ENCODE assay signal across 15 cellular contexts in the genomic region with DNA sequence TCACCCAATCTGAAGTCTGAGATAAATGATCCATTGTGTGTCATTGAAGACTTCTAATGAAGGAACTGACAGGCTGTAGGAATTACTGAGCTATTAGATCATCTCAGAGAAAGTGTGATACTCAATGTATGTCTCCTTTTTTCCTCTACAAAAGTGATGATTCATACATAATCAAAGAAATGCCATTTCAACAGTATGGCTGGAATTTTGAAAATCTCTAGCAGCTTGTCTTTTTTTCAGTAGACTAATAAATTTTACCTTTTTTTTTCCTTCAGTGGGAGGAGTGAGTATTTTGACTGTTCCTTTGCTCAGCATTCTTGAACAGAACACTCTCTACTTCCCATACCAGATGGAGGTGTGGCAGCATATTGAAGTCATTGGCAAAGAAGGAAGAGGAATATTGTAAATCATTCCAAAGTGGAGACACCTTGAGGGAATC.
A peak's percentile ranks its signal among the peaks of the same experiment; 100 is the strongest.
DNase-seq lines count a peak whose midpoint lies in the region; ATAC-seq, FAIRE-seq and TF ChIP-seq lines count a peak whose summit lies in the region.
"Had no signal": no experiment of that assay in that cellular context is flagged by ENCODE, and none has a peak within 500 bp of the region (broad histone marks: within the 10 kb centered on the region; RNA-seq: fewer than 3 reads in every experiment).

No MANE protein-coding gene starts in this region.

- peaks cover 0 to 8% of the 10 kb centered on the region in 2 experiments; a peak in 1 of 4 replicates for H3K4me1 ChIP-seq in SK-N-SH (ENCODE audit: control insufficient read depth in 1 of 2, insufficient read depth in 2 of 2, low read depth in 1 of 2, low read length in 1 of 2)
- H3K4me1 ChIP-seq in foreskin keratinocyte: peaks cover 13% of the 10 kb centered on the region
- H3K4me1 ChIP-seq in HepG2 (ENCODE audit: insufficient read depth, low read length): no peaks in the 10 kb centered on the region

- no TSS peak for BruUV-seq in HepG2 (replicated peaks; lab: Mats Ljungman, UMichigan)

- FAIRE-seq in HepG2 (lab: Jason Lieb, UNC): no peak
- FAIRE-seq: D721Med, K562 had no signal

- H4K20me1 ChIP-seq in SK-N-SH (ENCODE audit: insufficient read depth): no peaks in the 10 kb centered on the region
- H4K20me1 ChIP-seq in HepG2 (ENCODE audit: insufficient read depth, low read length): no peaks in the 10 kb centered on the region

- H3K79me2 ChIP-seq in SK-N-SH (ENCODE audit: insufficient read depth) (no peaks in the 10 kb centered on the region), HepG2 (ENCODE audit: insufficient read depth, low read length) (no peaks in the 10 kb centered on the region)
- H3K79me2 ChIP-seq: hepatocyte had no signal

- no peak for TF ChIP-seq POLR2A in HepG2 (IDR thresholded peaks at IDR 0.05; ENCODE audit: insufficient read depth in 1 of 2, low read depth in 2 of 2, low read length in 2 of 2)

- H3K27me3 ChIP-seq in SK-N-SH (ENCODE audit: insufficient read depth) (no peaks in the 10 kb centered on the region), foreskin keratinocyte (no peaks in the 10 kb centered on the region), HepG2 (ENCODE audit: control insufficient read depth in 1 of 2, insufficient read depth in 2 of 2, low read length in 2 of 2) (no peaks in the 10 kb centered on the region)
- H3K27me3 ChIP-seq: hepatocyte had no signal

- intact Hi-C loops in HepG2 (cut with micrococcal nuclease; ENCODE audit: unreplicated experiment): no loop called here

- DNase-seq in GM03348 (ENCODE audit: low spot score): peak; percentile 64
- no peak for DNase-seq in SK-N-SH
- DNase-seq in foreskin keratinocyte: peak; percentile 84 to 93
- DNase-seq in skeletal muscle cell (ENCODE audit: low read depth): peak; percentile 73
- DNase-seq in HepG2 (ENCODE audit: low spot score): no peak
- no peak for DNase-seq in OCI-M2 (lab: John Stamatoyannopoulos, UW; ENCODE audit: unreplicated experiment)
- DNase-seq in C1 segment of cervical spinal cord (lab: John Stamatoyannopoulos, UW): no peak
- DNase-seq: activated naive CD4-positive, alpha-beta T cell treated with anti-CD3 and anti-CD28 coated beads, Interleukin-2, amount 50 U/mL, for 16 hours; dorsolateral prefrontal cortex; H9; NCI-H2081 had no signal

- H2AFZ ChIP-seq in SK-N-SH (ENCODE audit: low read depth) (no peak overlapping the region), HepG2 (ENCODE audit: low read length) (no peak overlapping the region)
- H2AFZ ChIP-seq: hepatocyte had no signal

- H3K4me2 ChIP-seq in SK-N-SH (no peak overlapping the region), HepG2 (ENCODE audit: low read depth, low read length) (no peak overlapping the region)
- H3K4me2 ChIP-seq: hepatocyte had no signal

- CTCF ChIA-PET in SK-N-SH (lab: Yijun Ruan, JAX) (no interaction called here), HepG2 (lab: Yijun Ruan, JAX; ENCODE audit: low intra/inter-chr PET ratio, low total read pairs) (no interaction called here)

- H3K9me3 ChIP-seq in SK-N-SH (no peaks in the 10 kb centered on the region), HepG2 (ENCODE audit: low read length) (no peaks in the 10 kb centered on the region)

- no peak for TF ChIP-seq RAD21 in SK-N-SH (IDR thresholded peaks at IDR 0.05; ENCODE audit: low read length)
- no peak for TF ChIP-seq RAD21 in HepG2 (CRISPR knock-in tag; IDR thresholded peaks at IDR 0.05)

- POLR2A ChIA-PET in SK-N-SH (lab: Yijun Ruan, JAX): no interaction called here
- POLR2A ChIA-PET in HepG2 (lab: Yijun Ruan, JAX): no interaction called here

- peak; percentile 93 for ATAC-seq in foreskin keratinocyte
- ATAC-seq in HepG2: no peak
- no peak for ATAC-seq in HG02870 (IDR thresholded peaks at IDR 0.05; ENCODE audit: unreplicated experiment)
- ATAC-seq: K562 had no signal

- TF ChIP-seq CTCF in SK-N-SH (IDR thresholded peaks at IDR 0.05): no peak
- no peak for TF ChIP-seq CTCF in foreskin keratinocyte (conservative IDR thresholded peaks at IDR 0.05)
- TF ChIP-seq CTCF in HepG2 (CRISPR knock-in tag; IDR thresholded peaks at IDR 0.05): no peak

- H3K36me3 ChIP-seq in SK-N-SH (replicated peaks in 1 of 2; ENCODE audit: control insufficient read depth in 1 of 2, insufficient read depth in 2 of 2, low read length in 1 of 2) (no peaks in the 10 kb centered on the region), HepG2 (replicated peaks in 1 of 2; ENCODE audit: control insufficient read depth in 1 of 2, insufficient read depth in 2 of 2, low read length in 2 of 2) (no peaks in the 10 kb centered on the region)

- H3K9me2 ChIP-seq in SK-N-SH: no peaks in the 10 kb centered on the region

- peak in 1 of 2 experiments; percentile 25; a peak in 1 of 4 replicates for TF ChIP-seq EP300 in SK-N-SH (IDR thresholded peaks at IDR 0.05; ENCODE audit: borderline replicate concordance in 1 of 2, low read depth in 1 of 2, low read length in 1 of 2)
- no peak for TF ChIP-seq EP300 in HepG2 (IDR thresholded peaks at IDR 0.05; ENCODE audit: low read depth in 2 of 2, low read length in 2 of 2)
- no peak for TF ChIP-seq EP300 in HepG2 (CRISPR knock-in tag; IDR thresholded peaks at IDR 0.05; ENCODE audit: borderline replicate concordance)

- H3K27ac ChIP-seq in SK-N-SH (ENCODE audit: low read depth in 2 of 2, low read length in 1 of 2): peak overlapping the region in 1 of 2 experiments; percentile 6; a peak in 3 of 4 replicates
- no peak overlapping the region for H3K27ac ChIP-seq in foreskin keratinocyte
- H3K27ac ChIP-seq in HepG2 (ENCODE audit: extremely low read length, insufficient read depth, low read length): no peak overlapping the region
- H3K27ac ChIP-seq: dorsolateral prefrontal cortex, hepatocyte had no signal

- H3F3A ChIP-seq in SK-N-SH (replicated peaks; ENCODE audit: insufficient read depth): peaks cover 14% of the 10 kb centered on the region

- H3K9ac ChIP-seq in SK-N-SH (no peak overlapping the region), HepG2 (ENCODE audit: insufficient read depth, low read depth, low read length) (no peak overlapping the region)

- H3K4me3 ChIP-seq in SK-N-SH (ENCODE audit: low read depth in 2 of 2, low read length in 1 of 2) (no peak overlapping the region), skeletal muscle cell (ENCODE audit: low read depth, low read length) (no peak overlapping the region), HepG2 (replicated peaks in 1 of 3; ENCODE audit: insufficient read depth in 1 of 3, low read depth in 2 of 3, low read length in 3 of 3) (no peak overlapping the region)
- H3K4me3 ChIP-seq: dorsolateral prefrontal cortex, hepatocyte, K562 had no signal

- in situ Hi-C loops in HepG2 (cut with HindIII; ENCODE audit: extremely low pct_ligation_motif_present, low pct_unique_long_range_greater_than_20kb): no loop called here

TF ChIP-seq in SK-N-SH, 30 proteins besides CTCF, POLR2A, EP300 and RAD21 (continues in another document):
- TF ChIP-seq JUND (IDR thresholded peaks at IDR 0.05) (peak; percentile 50), TCF12 (IDR thresholded peaks at IDR 0.05) (peak; percentile 54), RXRA (IDR thresholded peaks at IDR 0.05; ENCODE audit: borderline replicate concordance, low read depth) (no peak), TEAD4 (IDR thresholded peaks at IDR 0.05; ENCODE audit: borderline replicate concordance, insufficient read depth) (peak; percentile 74; the same call in 1 of the 2 replicates), FOSL2 (IDR thresholded peaks at IDR 0.05; ENCODE audit: borderline replicate concordance, low read depth) (peak; percentile 45; the same call in 1 of the 2 replicates), POLR2AphosphoS5 (IDR thresholded peaks at IDR 0.05; ENCODE audit: low read depth, low read length) (no peak)
- TF ChIP-seq, protein P1, sequence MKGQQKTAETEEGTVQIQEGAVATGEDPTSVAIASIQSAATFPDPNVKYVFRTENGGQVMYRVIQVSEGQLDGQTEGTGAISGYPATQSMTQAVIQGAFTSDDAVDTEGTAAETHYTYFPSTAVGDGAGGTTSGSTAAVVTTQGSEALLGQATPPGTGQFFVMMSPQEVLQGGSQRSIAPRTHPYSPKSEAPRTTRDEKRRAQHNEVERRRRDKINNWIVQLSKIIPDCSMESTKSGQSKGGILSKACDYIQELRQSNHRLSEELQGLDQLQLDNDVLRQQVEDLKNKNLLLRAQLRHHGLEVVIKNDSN (IDR thresholded peaks at IDR 0.05; ENCODE audit: borderline replicate concordance, low read depth): no peak

TF ChIP-seq in HepG2, 621 proteins besides CTCF, POLR2A, EP300 and RAD21:
- TF ChIP-seq, protein P2, sequence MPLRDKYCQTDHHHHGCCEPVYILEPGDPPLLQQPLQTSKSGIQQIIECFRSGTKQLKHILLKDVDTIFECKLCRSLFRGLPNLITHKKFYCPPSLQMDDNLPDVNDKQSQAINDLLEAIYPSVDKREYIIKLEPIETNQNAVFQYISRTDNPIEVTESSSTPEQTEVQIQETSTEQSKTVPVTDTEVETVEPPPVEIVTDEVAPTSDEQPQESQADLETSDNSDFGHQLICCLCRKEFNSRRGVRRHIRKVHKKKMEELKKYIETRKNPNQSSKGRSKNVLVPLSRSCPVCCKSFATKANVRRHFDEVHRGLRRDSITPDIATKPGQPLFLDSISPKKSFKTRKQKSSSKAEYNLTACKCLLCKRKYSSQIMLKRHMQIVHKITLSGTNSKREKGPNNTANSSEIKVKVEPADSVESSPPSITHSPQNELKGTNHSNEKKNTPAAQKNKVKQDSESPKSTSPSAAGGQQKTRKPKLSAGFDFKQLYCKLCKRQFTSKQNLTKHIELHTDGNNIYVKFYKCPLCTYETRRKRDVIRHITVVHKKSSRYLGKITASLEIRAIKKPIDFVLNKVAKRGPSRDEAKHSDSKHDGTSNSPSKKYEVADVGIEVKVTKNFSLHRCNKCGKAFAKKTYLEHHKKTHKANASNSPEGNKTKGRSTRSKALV (CRISPR knock-in tag; IDR thresholded peaks at IDR 0.05): no peak
- TF ChIP-seq MAFK (conservative IDR thresholded peaks at IDR 0.05 in 1 of 2, IDR thresholded peaks at IDR 0.05 in 1 of 2; ENCODE audit: low read length in 2 of 2): peak in 1 of 2 experiments; percentile 30; a peak in 2 of 4 replicates

Comparison
In these comparisons a context has a peak if more than half of its experiments do, and no peak if none do; other contexts are left out.
1. DNase-seq: peak in GM03348 (single experiment), foreskin keratinocyte (2 of 2) and skeletal muscle cell (single experiment); none in SK-N-SH (single experiment), HepG2 (single experiment), OCI-M2 (single experiment) and C1 segment of cervical spinal cord (0 of 14).